ENCODE assay signal across 8 cellular contexts in the genomic region with DNA sequence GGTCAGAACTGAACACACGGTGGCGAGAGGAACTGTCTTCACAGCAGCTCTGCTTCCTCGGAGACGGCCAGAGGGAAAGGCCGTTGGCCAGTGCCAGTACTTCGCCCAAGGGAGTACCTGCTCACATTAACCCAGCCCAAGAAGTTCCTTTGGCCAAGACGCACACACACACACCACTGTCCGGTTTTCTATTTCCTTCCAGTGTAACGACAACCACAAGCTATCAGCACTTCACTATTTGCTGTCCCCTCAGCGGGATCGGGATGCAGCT. TPM values are rescaled to one million over a fixed set of nuclear protein-coding genes. Genes with fewer than 3 reads are reported as not detected.
A peak's percentile ranks its signal among the peaks of the same experiment; 100 is the strongest.
DNase-seq lines count a peak whose midpoint lies in the region; ATAC-seq and TF ChIP-seq lines count a peak whose summit lies in the region.

No MANE protein-coding gene starts in this region.

- peak; percentile 4 for ATAC-seq in GM21786 (IDR thresholded peaks at IDR 0.05; ENCODE audit: unreplicated experiment)

- no peaks in the 10 kb centered on the region for H3K9me3 ChIP-seq in ascending aorta
- H3K9me3 ChIP-seq in iPS DF 6.9 (ENCODE audit: control insufficient read depth, insufficient read depth, low read length) = no peaks in the 10 kb centered on the region
- no peaks in the 10 kb centered on the region for H3K9me3 ChIP-seq in sigmoid colon

- peak; percentile 26 for DNase-seq in Daoy (ENCODE audit: low read depth)
- peak; percentile 73 for DNase-seq in NCI-H69 (lab: John Stamatoyannopoulos, UW)
- peak in 1 of 2 donors; percentile 68 for DNase-seq in ascending aorta (ENCODE audit: low spot score in 2 of 2)
- no peak for DNase-seq in iPS DF 6.9 (ENCODE audit: low read depth, low spot score)
- DNase-seq in sigmoid colon = peak; percentile 70
- DNase-seq in activated gamma-delta T cell treated with Interleukin-2 at 50 U/mL for 16 hours = no peak
- DNase-seq in NCI-H2029 (lab: John Stamatoyannopoulos, UW) = no peak

- peak overlapping the region; percentile 95 to 98 for H3K4me3 ChIP-seq in ascending aorta
- H3K4me3 ChIP-seq in iPS DF 6.9 (ENCODE audit: low read length) = peak overlapping the region; percentile 83; the same call in 1 of the 2 replicates
- H3K4me3 ChIP-seq in sigmoid colon = peak overlapping the region; percentile 68 to 96 (median 92)

- no peak for TF ChIP-seq EP300 in sigmoid colon (IDR thresholded peaks at IDR 0.05)

- H3K4me1 ChIP-seq in ascending aorta (peaks cover 16 to 30% of the 10 kb centered on the region in 2 donors), iPS DF 6.9 (ENCODE audit: control insufficient read depth, insufficient read depth, low read length) (no peaks in the 10 kb centered on the region), sigmoid colon (peaks cover 0 to 44% (median 43%) of the 10 kb centered on the region in 4 donors)

- TF ChIP-seq CTCF in ascending aorta (IDR thresholded peaks at IDR 0.05) (peak in 1 of 3 experiments; percentile 4), sigmoid colon (IDR thresholded peaks at IDR 0.05) (no peak)

- no peak for TF ChIP-seq POLR2A in sigmoid colon (IDR thresholded peaks at IDR 0.05)

- peak overlapping the region; percentile 99 to 100 for H3K27ac ChIP-seq in ascending aorta
- no peak overlapping the region for H3K27ac ChIP-seq in iPS DF 6.9 (ENCODE audit: low read length)
- H3K27ac ChIP-seq in sigmoid colon = peak overlapping the region; percentile 95 to 100 (median 98)

- no CpG with 5 or more reads among the region's 11 CpGs for WGBS in iPS DF 6.9 (ENCODE audit: insufficient coverage, insufficient read length)
- 0% methylated on average over 11 of the region's 11 CpGs for WGBS in sigmoid colon, 2 donors

- intact Hi-C loops in ascending aorta (cut with DNase I) = loop anchor here (1.0 to 2.0 kb wide), 3 partner anchors 9 to 57 kb away; partner anchors contain the start of genes DHRS11 and MRM1
- intact Hi-C loops in sigmoid colon (cut with DNase I) = loop anchor here (1.0 to 10.0 kb wide), 3 partner anchors 8 to 1299 kb away; partner anchors contain the start of genes MRM1 and SLFN5

- H3K27me3 ChIP-seq in ascending aorta = no peaks in the 10 kb centered on the region
- no peaks in the 10 kb centered on the region for H3K27me3 ChIP-seq in iPS DF 6.9 (ENCODE audit: control insufficient read depth, insufficient read depth, low read length)
- no peaks in the 10 kb centered on the region for H3K27me3 ChIP-seq in sigmoid colon

- peaks cover 0 to 5% of the 10 kb centered on the region in 2 donors for H3K36me3 ChIP-seq in ascending aorta
- no peaks in the 10 kb centered on the region for H3K36me3 ChIP-seq in iPS DF 6.9 (ENCODE audit: control insufficient read depth, insufficient read depth, low read length)
- no peaks in the 10 kb centered on the region for H3K36me3 ChIP-seq in sigmoid colon

RNA-seq across cellular contexts. Expression of gene GGNBP2, which starts 0.7 kb away (rescaled TPM):
- 34.7 and 36.6 TPM in 2 replicates for total RNA-seq in Daoy (2014; rRNA removed; shearing (Covaris generic))
- total RNA-seq in ascending aorta (26.5 TPM), sigmoid colon (10 to 100 TPM; 57.4 to 62.2 (median 59.2) TPM)
- 10 to 100 TPM; 43.5 to 55.3 (median 51.7) TPM for polyA plus RNA-seq in sigmoid colon

RNA-seq across cellular contexts. Expression of gene PIGW, which starts 9.2 kb away (rescaled TPM):
- 6.3 and 6.6 TPM in 2 replicates for total RNA-seq in Daoy (2014; rRNA removed; shearing (Covaris generic))
- 6.0 TPM for total RNA-seq in ascending aorta
- 1 to 10 TPM; 1.7 to 3.9 (median 3.0) TPM for total RNA-seq in sigmoid colon
- 1 to 10 TPM; 2.4 to 8.6 (median 4.6) TPM for polyA plus RNA-seq in sigmoid colon

RNA-seq across cellular contexts. Expression of gene MYO19, which starts 9.3 kb away (rescaled TPM):
- 50.5 and 52.6 TPM in 2 replicates for total RNA-seq in Daoy (2014; rRNA removed; shearing (Covaris generic))
- total RNA-seq in ascending aorta (40.7 TPM), sigmoid colon (10 to 100 TPM; 49.9 to 67.2 (median 59.5) TPM)
- polyA plus RNA-seq in sigmoid colon = 10 to 100 TPM; 19.2 to 60.6 (median 20.3) TPM

RNA-seq across cellular contexts. Expression of gene DHRS11, which starts 47.7 kb away (rescaled TPM):
- total RNA-seq in Daoy (2014; rRNA removed; shearing (Covaris generic)) = 1.7 and 5.5 TPM in 2 replicates
- total RNA-seq in ascending aorta (11.8 TPM), sigmoid colon (1 to 10 TPM; 4.3 to 8.9 (median 7.5) TPM)
- polyA plus RNA-seq in sigmoid colon = 100 to 1,000 TPM in 2 of 3 donors, 10 to 100 TPM in 1; 97.6 to 239 (median 212) TPM

RNA-seq across cellular contexts. Expression of gene MRM1, which starts 57.4 kb away (rescaled TPM):
- 10.4 and 14.5 TPM in 2 replicates for total RNA-seq in Daoy (2014; rRNA removed; shearing (Covaris generic))
- total RNA-seq in ascending aorta (not detected), sigmoid colon (1 to 10 TPM; 2.8 to 5.3 (median 3.9) TPM)
- 10 to 100 TPM in 1 of 3 donors, 1 to 10 TPM in 2; 5.4 to 15.0 (median 8.3) TPM for polyA plus RNA-seq in sigmoid colon

Comparison
In these comparisons a context has a peak if more than half of its experiments do, and no peak if none do; other contexts are left out.
1. DNase-seq: peak in Daoy (single experiment), NCI-H69 (single experiment) and sigmoid colon (single experiment); none in iPS DF 6.9 (single experiment), activated gamma-delta T cell treated with Interleukin-2 at 50 U/mL for 16 hours (single experiment) and NCI-H2029 (single experiment).
2. Peak in every context shown above with its lines, with median percentiles within 50 percentile points of each other: H3K4me3 ChIP-seq.